11 cellular contexts compared by ENCODE assay signal in the genomic region with DNA sequence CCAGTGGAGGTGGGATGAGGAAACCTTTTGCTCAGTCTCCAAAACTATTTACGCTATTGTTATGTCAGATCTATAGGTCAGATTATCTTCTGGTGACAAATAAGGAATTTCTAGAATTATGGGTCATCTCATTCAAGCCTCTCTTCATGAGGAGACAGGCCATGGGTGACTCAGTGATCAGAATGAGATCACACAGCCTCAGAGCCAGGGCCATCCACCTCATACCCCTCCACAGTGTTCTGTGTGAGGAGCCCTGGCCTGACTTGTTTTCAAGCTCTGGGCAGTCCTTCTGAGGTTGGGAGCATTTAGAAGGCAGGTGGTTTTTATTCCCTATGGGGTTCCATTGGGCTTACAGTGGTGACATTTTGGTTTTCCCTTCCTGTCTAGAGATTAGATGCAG. TPM values are rescaled to one million over a fixed set of nuclear protein-coding genes. Genes with fewer than 3 reads are reported as not detected.
DNase-seq lines count a peak whose midpoint lies in the region; ATAC-seq lines count a peak whose summit lies in the region.
"Had no signal": no experiment of that assay in that cellular context is flagged by ENCODE, and none has a peak within 500 bp of the region (broad histone marks: within the 10 kb centered on the region; RNA-seq: fewer than 3 reads in every experiment).

No MANE protein-coding gene starts in this region.

- H3K9ac ChIP-seq in BLaER1 treated with 17β-estradiol and CSF1 and Interleukin-3, amounts not matched to agents 10 nM and 100 nM: no peak overlapping the region

- no peaks in the 10 kb centered on the region for H3K27me3 ChIP-seq in BLaER1 treated with 17β-estradiol and CSF1 and Interleukin-3, amounts not matched to agents 10 nM and 100 nM
- H3K27me3 ChIP-seq: pancreas had no signal

- H4K20me1 ChIP-seq in BLaER1 treated with 17β-estradiol and CSF1 and Interleukin-3, amounts not matched to agents 10 nM and 100 nM: peaks cover 12 to 100% (median 64%) of the 10 kb centered on the region in 11 experiments; a peak in 21 of 22 replicates

- DNase-seq in LHCN-M2 (ENCODE audit: low read depth) (peak; percentile 52), non-pigmented ciliary epithelial cell (ENCODE audit: low read depth) (peak; percentile 71), foreskin melanocyte (no peak), COR-L47 (lab: John Stamatoyannopoulos, UW) (no peak), caudate nucleus (lab: John Stamatoyannopoulos, UW) (no peak)
- DNase-seq: activated T-cell treated with anti-CD3 and anti-CD28 coated beads, Interleukin-2, amount 50 U/mL, for 4 hours; head of caudate nucleus; pancreas had no signal

- H3K27ac ChIP-seq in BLaER1 treated with 17β-estradiol and CSF1 and Interleukin-3, amounts not matched to agents 10 nM and 100 nM: no peak overlapping the region
- H3K27ac ChIP-seq in cingulate gyrus (ENCODE audit: low read depth, low read length) (peak overlapping the region; percentile 78), caudate nucleus (ENCODE audit: low read depth, low read length) (no peak overlapping the region)
- H3K27ac ChIP-seq: pancreas had no signal

- H3K4me1 ChIP-seq in BLaER1 treated with 17β-estradiol and CSF1 and Interleukin-3, amounts not matched to agents 10 nM and 100 nM: peaks cover 29 to 68% (median 38%) of the 10 kb centered on the region in 10 experiments

- peaks cover 4 to 84% (median 30%) of the 10 kb centered on the region in 11 experiments; a peak in 17 of 22 replicates for H3K36me3 ChIP-seq in BLaER1 treated with 17β-estradiol and CSF1 and Interleukin-3, amounts not matched to agents 10 nM and 100 nM
- H3K36me3 ChIP-seq: pancreas had no signal

- no peak for ATAC-seq in HG03045 (IDR thresholded peaks at IDR 0.05; ENCODE audit: unreplicated experiment)

- peak overlapping the region in 8 of 11 experiments; percentile 26 to 66 (median 54); a peak in 15 of 22 replicates for H3K4me2 ChIP-seq in BLaER1 treated with 17β-estradiol and CSF1 and Interleukin-3, amounts not matched to agents 10 nM and 100 nM

- no peak overlapping the region for H3K4me3 ChIP-seq in BLaER1 treated with 17β-estradiol and CSF1 and Interleukin-3, amounts not matched to agents 10 nM and 100 nM
- H3K4me3 ChIP-seq: pancreas had no signal

- peaks cover 0 to 17% (median 5%) of the 10 kb centered on the region in 11 experiments; a peak in 8 of 22 replicates for H3K9me3 ChIP-seq in BLaER1 treated with 17β-estradiol and CSF1 and Interleukin-3, amounts not matched to agents 10 nM and 100 nM (replicated peaks in 1 of 11)
- H3K9me3 ChIP-seq: pancreas had no signal

RNA-seq across cellular contexts. Expression of a gene that starts 26.5 kb away (rescaled TPM):
- total RNA-seq in LHCN-M2 (2014; rRNA removed): 1.1 and 3.5 TPM in 2 replicates
- polyA plus RNA-seq in LHCN-M2 (2012): 1.1 TPM

Comparison
In these comparisons a context has a peak if more than half of its experiments do, and no peak if none do; other contexts are left out.
1. DNase-seq: peak in LHCN-M2 (single experiment) and non-pigmented ciliary epithelial cell (single experiment); none in foreskin melanocyte (single experiment), COR-L47 (single experiment) and caudate nucleus (0 of 61).